ENCODE assay signal across 8 cellular contexts in genomic region chr2:27133905-27134780, GRCh38. TPM values are rescaled to one million over a fixed set of nuclear protein-coding genes. Genes with fewer than 3 reads are reported as not detected.
DNase-seq lines count a peak whose midpoint lies in the region; ATAC-seq and TF ChIP-seq lines count a peak whose summit lies in the region.

Gene PREB, minus strand, starts transcription at chr2:27134636. Its CDS starts 215 bp downstream, at chr2:27134421.

- H2BK15ac ChIP-seq in mesenchymal stem cell (ENCODE audit: low read depth, poor library complexity, severe bottlenecking) = peak within 1 kb of the TSS; percentile 85

- no peak within 1 kb of the TSS for H3K23ac ChIP-seq in mesenchymal stem cell (ENCODE audit: low read length in 2 of 2)

- no peak within 1 kb of the TSS for H2BK120ac ChIP-seq in mesenchymal stem cell (ENCODE audit: low read depth, low read length)

- peak; percentile 96 for ATAC-seq in effector memory CD8-positive, alpha-beta T cell (replicated peaks)

- peaks cover 17% of the 10 kb centered on the region for H3K4me1 ChIP-seq in mesenchymal stem cell (ENCODE audit: control insufficient read depth, insufficient read depth, low read depth, low read length)

- peaks cover 38% of the 10 kb centered on the region for H3K36me3 Mint-ChIP-seq in effector memory CD8-positive, alpha-beta T cell (ENCODE audit: insufficient read depth)

- peak within 1 kb of the TSS; percentile 13 to 29 for H3K4ac ChIP-seq in mesenchymal stem cell (ENCODE audit: low read depth in 1 of 2, low read length in 2 of 2)

- peaks cover under 1 to 10% of the 10 kb centered on the region in 2 experiments for H3K27me3 ChIP-seq in mesenchymal stem cell (ENCODE audit: control insufficient read depth in 1 of 2, insufficient read depth in 1 of 2, low read length in 2 of 2)

- H3K4me3 ChIP-seq in mesenchymal stem cell (ENCODE audit: insufficient read depth in 1 of 2, low read depth in 1 of 2, low read length in 2 of 2) = peak within 1 kb of the TSS; percentile 93 to 97

- H3K79me1 ChIP-seq in mesenchymal stem cell (replicated peaks; ENCODE audit: low read length, poor library complexity, severe bottlenecking) = peaks cover 23% of the 10 kb centered on the region

- H3K4me3 Mint-ChIP-seq in effector memory CD8-positive, alpha-beta T cell = peak within 1 kb of the TSS; percentile 80 to 95

- peaks cover 18 to 29% of the 10 kb centered on the region in 2 donors for H3K4me1 Mint-ChIP-seq in effector memory CD8-positive, alpha-beta T cell (ENCODE audit: low read depth in 2 of 2)

- H3K27me3 Mint-ChIP-seq in effector memory CD8-positive, alpha-beta T cell = no peaks in the 10 kb centered on the region

- peak within 1 kb of the TSS; percentile 91 to 98 for H3K27ac Mint-ChIP-seq in effector memory CD8-positive, alpha-beta T cell

- peak within 1 kb of the TSS; percentile 94 for H2AFZ ChIP-seq in mesenchymal stem cell (ENCODE audit: low read depth, low read length)

- no peaks in the 10 kb centered on the region for H3K9me3 Mint-ChIP-seq in effector memory CD8-positive, alpha-beta T cell

- peak within 1 kb of the TSS; percentile 73 for H4K8ac ChIP-seq in mesenchymal stem cell (ENCODE audit: low read length)

- H3K9ac ChIP-seq in mesenchymal stem cell (ENCODE audit: low read length) = peak within 1 kb of the TSS; percentile 92

- WGBS in mesenchymal stem cell = under 1% methylated on average over 69 of the region's 86 CpGs

- no peak within 1 kb of the TSS for H3K27ac ChIP-seq in mesenchymal stem cell (ENCODE audit: low read length, poor library complexity, severe bottlenecking)

- TF ChIP-seq CTCF in GM20000 (IDR thresholded peaks at IDR 0.05; ENCODE audit: extremely low read depth, missing control alignments) = peak; percentile 10

- no peak within 1 kb of the TSS for H2BK12ac ChIP-seq in mesenchymal stem cell (ENCODE audit: low read length in 2 of 2)

- peaks cover 41% of the 10 kb centered on the region in 2 experiments for H3K36me3 ChIP-seq in mesenchymal stem cell (ENCODE audit: control insufficient read depth in 1 of 2, insufficient read depth in 2 of 2, low read depth in 1 of 2, low read length in 2 of 2)

- H2BK5ac ChIP-seq in mesenchymal stem cell (ENCODE audit: low read depth, low read length, poor library complexity, severe bottlenecking) = no peak within 1 kb of the TSS

- peak within 1 kb of the TSS; percentile 76 to 86 for H3K18ac ChIP-seq in mesenchymal stem cell (ENCODE audit: low read depth in 1 of 2, low read length in 2 of 2)

- peak within 1 kb of the TSS; percentile 44 for H4K91ac ChIP-seq in mesenchymal stem cell (ENCODE audit: low read length)

- H2AK5ac ChIP-seq in mesenchymal stem cell (ENCODE audit: low read length, severe bottlenecking) = no peak within 1 kb of the TSS

- DNase-seq in COLO668 (lab: John Stamatoyannopoulos, UW; ENCODE audit: unreplicated experiment) (peak; percentile 98), GM20000 (ENCODE audit: low spot score) (peak; percentile 100), HT1080 (ENCODE audit: low read depth) (peak; percentile 90), NOMO-1 treated with DMSO at 0.1 percent for 48 hours (lab: John Stamatoyannopoulos, UW; ENCODE audit: unreplicated experiment) (peak; percentile 92), mesenchymal stem cell (peak; percentile 92)
- DNase-seq in activated CD8-positive, alpha-beta memory T cell treated with anti-CD3 and anti-CD28 coated beads for 4 hours (ENCODE audit: low read depth in 2 of 2) = peak; percentile 96 to 97
- DNase-seq in effector memory CD8-positive, alpha-beta T cell = peak; percentile 97 to 99 (median 98)
- peak; percentile 98 for DNase-seq in stimulated activated CD8-positive, alpha-beta memory T cell treated with anti-CD3 and anti-CD28 coated beads, Interleukin-12 subunit alpha, Interleukin-12 subunit beta, amount 100 ng/mL, for 4 hours (ENCODE audit: low read depth)

- H3K14ac ChIP-seq in mesenchymal stem cell (ENCODE audit: low read length in 2 of 2) = peak within 1 kb of the TSS in 1 of 2 experiments; percentile 97

- H3K4me2 ChIP-seq in mesenchymal stem cell (ENCODE audit: low read length, poor library complexity, severe bottlenecking) = peak within 1 kb of the TSS; percentile 81

- no peaks in the 10 kb centered on the region for H3K9me3 ChIP-seq in mesenchymal stem cell (ENCODE audit: control insufficient read depth, low read length)

RNA-seq across cellular contexts. Expression of gene PREB, which starts in this region (rescaled TPM):
- total RNA-seq in HT1080 (2014; rRNA removed; shearing (Covaris generic)) = 66.4 and 75.8 TPM in 2 replicates
- polyA plus RNA-seq in HT1080 (2015; cell fraction: cytosol; rRNA removed) = 46.1 and 54.0 TPM in 2 replicates
- polyA plus RNA-seq in HT1080 (2015; cell fraction: nucleus; rRNA removed) = 50.4 and 56.8 TPM in 2 replicates
- 38.5 TPM for polyA plus RNA-seq in mesenchymal stem cell (2013, experiment 1 of 2)
- 38.0 TPM for polyA plus RNA-seq in mesenchymal stem cell (2013, experiment 2 of 2)
